Comparison of ENCODE assay signal across 2 cellular contexts in genomic region chr3:194336601-194337355, GRCh38.
TF ChIP-seq lines count a peak whose summit lies in the region.

No MANE protein-coding gene starts in this region.

TF ChIP-seq in SK-N-SH, 30 proteins besides CTCF, POLR2A, EP300 and RAD21 (continued from another document):
- TF ChIP-seq PBX3 (IDR thresholded peaks at IDR 0.05) = no peak
- TF ChIP-seq GABPA (IDR thresholded peaks at IDR 0.05; ENCODE audit: low read depth) = no peak
- TF ChIP-seq TAF1 (IDR thresholded peaks at IDR 0.05; ENCODE audit: borderline replicate concordance, low read depth, low read length) = no peak
- no peak for TF ChIP-seq JUND (IDR thresholded peaks at IDR 0.05)
- TF ChIP-seq POLR2AphosphoS5 (IDR thresholded peaks at IDR 0.05; ENCODE audit: low read depth, low read length) = no peak
- TF ChIP-seq IRF3 (IDR thresholded peaks at IDR 0.05; ENCODE audit: low read depth, low read length) = no peak

TF ChIP-seq in SK-N-SH treated with all-trans-retinoic acid at 6 μM for 48 hours, 23 proteins besides CTCF, POLR2A, EP300 and RAD21 (continued from another document):
- TF ChIP-seq ZFP3 (CRISPR knock-in tag; IDR thresholded peaks at IDR 0.05) = no peak
